Comparison of ENCODE assay signal across 16 cellular contexts in genomic region chr3:72233571-72233970, GRCh38.
"Had no signal": no experiment of that assay in that cellular context is flagged by ENCODE, and none has a peak within 500 bp of the region (broad histone marks: within the 10 kb centered on the region; RNA-seq: fewer than 3 reads in every experiment).

No MANE protein-coding gene starts in this region.

- H3K4me1 Mint-ChIP-seq: immature natural killer cell, natural killer cell had no signal

- H3K4me3 ChIP-seq: left lung, lower lobe of right lung, ovary, smooth muscle cell had no signal

- H3K4me3 Mint-ChIP-seq: effector memory CD8-positive, alpha-beta T cell; immature natural killer cell; natural killer cell; neural crest cell; stimulated activated memory B cell treated with anti-CD40 and anti-IgM and Interleukin-4, amounts not matched to agents 10 μg/mL and 1 μg/mL and 100 μg/mL, for 72 hours; stimulated activated naive CD8-positive, alpha-beta T cell treated with anti-CD3 and anti-CD28 coated beads, Interleukin-15, Interleukin-2, amounts not matched to agents 100 ng/mL and 50 ng/mL, for 24 hours had no signal

- H3K36me3 ChIP-seq: left lung, lower lobe of right lung, ovary had no signal

- H3K27ac ChIP-seq: foreskin keratinocyte, left lung, lower lobe of right lung, ovary had no signal

- ATAC-seq: effector memory CD8-positive, alpha-beta T cell; foreskin keratinocyte; lower lobe of right lung; natural killer cell had no signal

- H3K4me2 ChIP-seq: smooth muscle cell had no signal

- H3K36me3 Mint-ChIP-seq: immature natural killer cell; natural killer cell; stimulated activated memory B cell treated with anti-CD40 and anti-IgM and Interleukin-4, amounts not matched to agents 10 μg/mL and 1 μg/mL and 100 μg/mL, for 72 hours had no signal

- H3K27me3 ChIP-seq: left lung, ovary had no signal

- H3K27ac Mint-ChIP-seq: effector memory CD8-positive, alpha-beta T cell; immature natural killer cell; natural killer cell; progenitor cell of endocrine pancreas; stimulated activated memory B cell treated with anti-CD40 and anti-IgM and Interleukin-4, amounts not matched to agents 10 μg/mL and 1 μg/mL and 100 μg/mL, for 72 hours; stimulated activated naive CD8-positive, alpha-beta T cell treated with anti-CD3 and anti-CD28 coated beads, Interleukin-15, Interleukin-2, amounts not matched to agents 100 ng/mL and 50 ng/mL, for 24 hours had no signal

- DNase-seq: effector memory CD8-positive, alpha-beta T cell; foreskin keratinocyte; immature natural killer cell; left lung; lower lobe of right lung; mesendoderm; natural killer cell; ovary; right cardiac atrium; stimulated activated CD4-positive, alpha-beta T cell treated with anti-CD3 and anti-CD28 coated beads, Interleukin-4, amount 100 ng/mL, for 1 hour; trophoblast cell had no signal

- H3K9me3 Mint-ChIP-seq: effector memory CD8-positive, alpha-beta T cell; immature natural killer cell; natural killer cell; neural crest cell; stimulated activated memory B cell treated with anti-CD40 and anti-IgM and Interleukin-4, amounts not matched to agents 10 μg/mL and 1 μg/mL and 100 μg/mL, for 72 hours; stimulated activated naive CD8-positive, alpha-beta T cell treated with anti-CD3 and anti-CD28 coated beads, Interleukin-15, Interleukin-2, amounts not matched to agents 100 ng/mL and 50 ng/mL, for 24 hours had no signal

- H3K9me3 ChIP-seq: left lung, lower lobe of right lung, ovary had no signal

- H3K4me1 ChIP-seq: foreskin keratinocyte, left lung, lower lobe of right lung had no signal
